Comparison of ENCODE assay signal across 34 cellular contexts in genomic region chr11:80007616-80008015, GRCh38.
"Had no signal": no experiment of that assay in that cellular context is flagged by ENCODE, and none has a peak within 500 bp of the region (broad histone marks: within the 10 kb centered on the region; RNA-seq: fewer than 3 reads in every experiment).

No MANE protein-coding gene starts in this region.

- H3K36me3 Mint-ChIP-seq: activated naive CD8-positive, alpha-beta T cell; brain; immature natural killer cell; naive B cell had no signal

- H3K9me3 ChIP-seq: adrenal gland, colonic mucosa, lower lobe of right lung, mucosa of descending colon, ovary, prostate gland, right atrium auricular region, uterus had no signal

- H3K4me1 Mint-ChIP-seq: activated CD4-positive, alpha-beta T cell treated with anti-CD3 and anti-CD28 coated beads for 36 hours; immature natural killer cell; naive B cell had no signal

- H3K27ac ChIP-seq: adrenal gland, cardiac muscle cell, colonic mucosa, gastrocnemius medialis, left lung, lower lobe of right lung, ovary, prostate gland, right atrium auricular region, thoracic aorta, uterus had no signal

- H3K27ac Mint-ChIP-seq: activated CD4-positive, alpha-beta T cell treated with anti-CD3 and anti-CD28 coated beads for 36 hours; activated naive CD8-positive, alpha-beta T cell; activated T-cell treated with anti-CD3 and anti-CD28 coated beads, Interleukin-2, amount 50 U/mL, for 72 hours; brain; immature natural killer cell; naive B cell; T-helper 2 cell treated with Interferon-gamma antibody and Interleukin-4, amounts not matched to agents 5 μg/mL and 100 μg/mL, for 36 hours had no signal

- H3K4me3 ChIP-seq: adrenal gland, cardiac muscle cell, colonic mucosa, gastrocnemius medialis, left lung, lower lobe of right lung, mucosa of descending colon, ovary, prostate gland, right atrium auricular region, thoracic aorta, uterus had no signal

- H3K27me3 ChIP-seq: adrenal gland, cardiac muscle cell, colonic mucosa, gastrocnemius medialis, left lung, ovary, right atrium auricular region, uterus had no signal

- H3K36me3 ChIP-seq: adrenal gland, cardiac muscle cell, colonic mucosa, gastrocnemius medialis, left lung, lower lobe of right lung, ovary, prostate gland, right atrium auricular region, thoracic aorta, uterus had no signal

- DNase-seq: activated CD4-positive, alpha-beta T cell treated with anti-CD3 and anti-CD28 coated beads for 36 hours; activated CD4-positive, alpha-beta T cell treated with anti-CD3 and anti-CD28 coated beads, Interleukin-2, amount 50 U/mL, for 4 hours; activated CD4-positive, CD25-positive, alpha-beta regulatory T cell; activated effector memory CD4-positive, alpha-beta T cell treated with Interleukin-2 at 50 U/mL for 16 hours; activated naive CD4-positive, alpha-beta T cell treated with Interleukin-2 at 50 U/mL for 16 hours; activated T-cell treated with anti-CD3 and anti-CD28 coated beads for 4 hours; activated T-cell treated with anti-CD3 and anti-CD28 coated beads, Interleukin-2, amount 50 U/mL, for 72 hours; adrenal gland; aorta; cerebellar nuclear complex; colonic mucosa; effector CD8-positive, alpha-beta T cell; erythroblast; gastrocnemius medialis; hippocampal formation; immature natural killer cell; kidney; left lung; lower lobe of right lung; mucosa of descending colon; naive B cell; ovary; stimulated activated CD4-positive, alpha-beta T cell treated with anti-CD3 and anti-CD28 coated beads, Interleukin-2, amount 100 ng/mL, for 48 hours; stimulated activated naive CD4-positive, alpha-beta T cell treated with Interleukin-2 at 50 U/mL for 16 hours; T-helper 1 cell; trophoblast cell; uterus had no signal

- H3K4me3 Mint-ChIP-seq: activated CD4-positive, alpha-beta T cell treated with anti-CD3 and anti-CD28 coated beads for 36 hours; activated naive CD8-positive, alpha-beta T cell; activated T-cell treated with anti-CD3 and anti-CD28 coated beads, Interleukin-2, amount 50 U/mL, for 72 hours; brain; immature natural killer cell; naive B cell; T-helper 2 cell treated with Interferon-gamma antibody and Interleukin-4, amounts not matched to agents 5 μg/mL and 100 μg/mL, for 36 hours had no signal

- H3K27me3 Mint-ChIP-seq: activated CD4-positive, alpha-beta T cell treated with anti-CD3 and anti-CD28 coated beads for 36 hours; activated naive CD8-positive, alpha-beta T cell; brain; naive B cell had no signal

- H3K4me1 ChIP-seq: adrenal gland, colonic mucosa, gastrocnemius medialis, left lung, lower lobe of right lung, prostate gland, right atrium auricular region, uterus had no signal

- ATAC-seq: activated CD4-positive, alpha-beta T cell treated with anti-CD3 and anti-CD28 coated beads for 36 hours; activated T-cell treated with anti-CD3 and anti-CD28 coated beads, Interleukin-2, amount 50 U/mL, for 72 hours; gastrocnemius medialis; left lung; lower lobe of right lung; mucosa of descending colon had no signal
